In genomic region chr2:20650412-20650879, GRCh38 we compare ENCODE assay signal across 8 cellular contexts. TPM values are rescaled to one million over a fixed set of nuclear protein-coding genes. Genes with fewer than 3 reads are reported as not detected.
DNase-seq lines count a peak whose midpoint lies in the region; ATAC-seq and TF ChIP-seq lines count a peak whose summit lies in the region.

No MANE protein-coding gene starts in this region.

- H3K9ac ChIP-seq in adipocyte (ENCODE audit: low read length), result peak overlapping the region; percentile 94
- peak overlapping the region; percentile 49 for H3K9ac ChIP-seq in parathyroid adenoma

- H2AFZ ChIP-seq in parathyroid adenoma, result peak overlapping the region; percentile 79

- H3K36me3 ChIP-seq in adipocyte (ENCODE audit: control insufficient read depth, insufficient read depth, low read length, severe bottlenecking), result peaks cover 1% of the 10 kb centered on the region
- H3K36me3 ChIP-seq in heart right ventricle, result peaks cover 0 to 14% (median 0%) of the 10 kb centered on the region in 9 donors
- H3K36me3 ChIP-seq in parathyroid adenoma (ENCODE audit: control insufficient read depth, insufficient read depth, low read length), result no peaks in the 10 kb centered on the region

- peaks cover 5% of the 10 kb centered on the region for H3K27me3 ChIP-seq in adipocyte (replicated peaks; ENCODE audit: control insufficient read depth, insufficient read depth, low read length)
- H3K27me3 ChIP-seq in heart right ventricle, result peaks cover 0 to under 1% (median 0%) of the 10 kb centered on the region in 7 donors
- no peaks in the 10 kb centered on the region for H3K27me3 ChIP-seq in parathyroid adenoma (ENCODE audit: control insufficient read depth, insufficient read depth, low read length)

- H3K9me3 ChIP-seq in adipocyte (ENCODE audit: control insufficient read depth, low read length) (no peaks in the 10 kb centered on the region), heart right ventricle (no peaks in the 10 kb centered on the region), parathyroid adenoma (ENCODE audit: control insufficient read depth, low read length) (no peaks in the 10 kb centered on the region)

- 11 to 15% methylated on average over 18 of the region's 18 CpGs for WGBS in heart right ventricle, 2 donors

- peak overlapping the region; percentile 77 for H3K4me2 ChIP-seq in parathyroid adenoma (ENCODE audit: low read length)

- intact Hi-C loops in heart right ventricle (cut with DNase I), result loop anchor here in 1 of 10 donors (5.0 kb wide), 1 partner anchor 748 kb away; the partner anchor contains the start of gene TTC32

- peaks cover 10% of the 10 kb centered on the region for H3K79me2 ChIP-seq in parathyroid adenoma

- no peak for TF ChIP-seq CTCF in heart right ventricle (IDR thresholded peaks at IDR 0.05)
- TF ChIP-seq CTCF in parathyroid adenoma (IDR thresholded peaks at IDR 0.05), result no peak

- H3K27ac ChIP-seq in heart right ventricle (peak overlapping the region; percentile 22 to 97 (median 90)), parathyroid adenoma (peak overlapping the region; percentile 54)

- DNase-seq in DMS53 (lab: John Stamatoyannopoulos, UW) (peak; percentile 57), DMS53 treated with DMSO at 0.1 percent for 48 hours (lab: John Stamatoyannopoulos, UW; ENCODE audit: unreplicated experiment) (no peak), NCI-H1092 treated with DMSO at 0.1 percent for 48 hours (lab: John Stamatoyannopoulos, UW) (peak; percentile 23), adipocyte (ENCODE audit: low read depth) (peak; percentile 70), heart right ventricle (no peak)

- H3K4me1 ChIP-seq in adipocyte (ENCODE audit: control insufficient read depth, insufficient read depth, low read length), result peaks cover 14% of the 10 kb centered on the region
- peaks cover 3 to 39% (median 35%) of the 10 kb centered on the region in 9 donors for H3K4me1 ChIP-seq in heart right ventricle
- H3K4me1 ChIP-seq in parathyroid adenoma, result peaks cover 19% of the 10 kb centered on the region

- peak; percentile 11 for ATAC-seq in GM21786 (IDR thresholded peaks at IDR 0.05; ENCODE audit: unreplicated experiment)
- peak in 7 of 8 donors; percentile 0 to 29 (median 1) for ATAC-seq in heart right ventricle
- no peak for ATAC-seq in GM19397 (IDR thresholded peaks at IDR 0.05; ENCODE audit: unreplicated experiment)

- H3K4me3 ChIP-seq in adipocyte (ENCODE audit: low read length), result peak overlapping the region; percentile 93
- peak overlapping the region; percentile 72 to 99 (median 94) for H3K4me3 ChIP-seq in heart right ventricle
- H3K4me3 ChIP-seq in parathyroid adenoma (ENCODE audit: low read depth, low read length), result peak overlapping the region; percentile 79

RNA-seq across cellular contexts. Expression of gene HS1BP3, which starts 0.5 kb away (rescaled TPM):
- 10 to 100 TPM; 11.3 to 26.3 (median 16.1) TPM for total RNA-seq in heart right ventricle
- polyA plus RNA-seq in heart right ventricle, result 10 to 100 TPM; 16.8 to 24.6 TPM

RNA-seq across cellular contexts. Expression of gene GDF7, which starts 16.5 kb away (rescaled TPM):
- 1 to 10 TPM in 1 of 10 donors, under 1 TPM in 9; 0.10 to 1.2 (median 0.66) TPM for total RNA-seq in heart right ventricle
- polyA plus RNA-seq in heart right ventricle, result under 1 TPM; 0.17 to 0.37 TPM

Comparison
In these comparisons a context has a peak if more than half of its experiments do, and no peak if none do; other contexts are left out.
1. DNase-seq: peak in DMS53 (single experiment), NCI-H1092 treated with DMSO at 0.1 percent for 48 hours (single experiment) and adipocyte (single experiment); none in DMS53 treated with DMSO at 0.1 percent for 48 hours (single experiment) and heart right ventricle (0 of 2).
2. Peak in every context shown above with its lines, with median percentiles within 50 percentile points of each other: H3K4me3 ChIP-seq.